In the genomic region with DNA sequence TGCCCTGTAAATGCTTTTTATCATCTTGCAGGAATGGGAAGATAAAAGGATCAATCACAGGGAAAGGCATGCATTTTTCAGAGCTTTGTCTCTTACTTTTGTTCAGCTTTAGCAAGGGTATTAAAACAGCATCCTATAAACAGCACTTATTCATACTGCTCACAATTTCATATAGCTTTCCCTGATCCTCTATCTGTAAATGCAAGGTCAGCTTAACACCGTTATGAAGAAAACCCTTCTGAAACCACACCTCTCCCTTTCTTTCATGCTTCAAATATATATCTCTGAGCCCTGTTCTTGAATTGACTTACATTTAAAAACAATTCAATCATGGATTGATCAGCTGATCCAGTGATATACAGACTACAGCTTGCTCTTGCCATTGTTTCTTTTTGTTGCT, we compare ENCODE assay signal across 23 cellular contexts.
"Had no signal": no experiment of that assay in that cellular context is flagged by ENCODE, and none has a peak within 500 bp of the region (broad histone marks: within the 10 kb centered on the region; RNA-seq: fewer than 3 reads in every experiment).

No MANE protein-coding gene starts in this region.

- H3K36me3 ChIP-seq: heart left ventricle, sigmoid colon, stomach, thoracic aorta, transverse colon had no signal

- H3K4me3 Mint-ChIP-seq: naive B cell, nephron had no signal

- H3K27ac Mint-ChIP-seq: naive B cell, nephron had no signal

- H3K27me3 ChIP-seq: dorsolateral prefrontal cortex, heart left ventricle, sigmoid colon, stomach, transverse colon had no signal

- H3K4me3 ChIP-seq: dorsolateral prefrontal cortex, heart left ventricle, lung, psoas muscle, sigmoid colon, skin epidermis, stomach, thoracic aorta, transverse colon had no signal

- H3K4me1 Mint-ChIP-seq: naive B cell, nephron had no signal

- H3K9ac ChIP-seq: parathyroid adenoma had no signal

- H2AFZ ChIP-seq: parathyroid adenoma had no signal

- H3K79me2 ChIP-seq: parathyroid adenoma had no signal

- H3K9me3 ChIP-seq: psoas muscle, stomach, thoracic aorta had no signal

- ATAC-seq: heart left ventricle, left colon, left ventricle myocardium superior, psoas muscle had no signal

- H3K27ac ChIP-seq: dorsolateral prefrontal cortex, heart left ventricle, parathyroid adenoma, psoas muscle, sigmoid colon, skin epidermis, stomach, thoracic aorta, transverse colon had no signal

- H3K27me3 Mint-ChIP-seq: naive B cell had no signal

- DNase-seq: cortex of kidney; dorsolateral prefrontal cortex; effector CD8-positive, alpha-beta T cell; foreskin melanocyte; heart left ventricle; hippocampal formation; left colon; left ventricle myocardium superior; mesenchymal stem cell; midbrain; naive B cell; nucleus accumbens; psoas muscle; sigmoid colon; stimulated activated CD4-positive, alpha-beta T cell treated with anti-CD3 and anti-CD28 coated beads, Interleukin-12 subunit alpha, Interleukin-12 subunit beta, amount 100 ng/mL, for 4 hours; stimulated activated naive CD4-positive, alpha-beta T cell; stomach; transverse colon had no signal

- H3K4me1 ChIP-seq: heart left ventricle, parathyroid adenoma, psoas muscle, stomach, transverse colon had no signal

- H3K36me3 Mint-ChIP-seq: naive B cell had no signal
